ENCODE assay signal across 24 cellular contexts in the genomic region with DNA sequence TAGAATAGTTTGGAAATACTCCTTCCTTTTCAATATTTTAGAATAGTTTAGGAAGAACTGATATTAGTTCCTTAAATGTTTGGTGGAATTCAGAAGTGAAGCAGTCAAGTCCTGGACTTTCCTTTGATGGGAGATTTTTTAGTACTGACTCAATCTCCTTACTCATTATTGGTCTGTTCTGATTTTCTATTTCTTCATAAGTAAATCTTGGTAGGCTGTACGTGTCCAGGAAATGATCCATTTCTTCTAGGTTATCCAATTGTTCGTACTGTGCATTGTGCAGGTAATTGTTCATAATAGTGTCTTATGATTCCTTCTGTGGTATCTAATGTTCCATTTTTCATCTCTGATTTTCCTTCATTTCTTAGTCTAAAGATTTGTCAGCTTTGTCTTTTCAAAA.
A peak's percentile ranks its signal among the peaks of the same experiment; 100 is the strongest.
DNase-seq lines count a peak whose midpoint lies in the region; ATAC-seq, FAIRE-seq and TF ChIP-seq lines count a peak whose summit lies in the region.
"Had no signal": no experiment of that assay in that cellular context is flagged by ENCODE, and none has a peak within 500 bp of the region (broad histone marks: within the 10 kb centered on the region; RNA-seq: fewer than 3 reads in every experiment).

No MANE protein-coding gene starts in this region.

- H3K36me3 ChIP-seq in mammary epithelial cell (ENCODE audit: insufficient read depth, low read length) (no peaks in the 10 kb centered on the region), breast epithelium (no peaks in the 10 kb centered on the region), bronchial epithelial cell (ENCODE audit: control insufficient read depth, insufficient read depth, low read length) (no peaks in the 10 kb centered on the region), left lung (no peaks in the 10 kb centered on the region)
- H3K36me3 ChIP-seq: BE2C had no signal

- CTCF ChIA-PET in mammary epithelial cell (lab: Charles Lee; ENCODE audit: low non-redundant PET) = no interaction called here

- H2AFZ ChIP-seq in mammary epithelial cell (ENCODE audit: low read depth, low read length) = no peak overlapping the region
- H2AFZ ChIP-seq: GM23338 had no signal

- BruUV-seq in mammary epithelial cell (replicated peaks; lab: Mats Ljungman, UMichigan) = no TSS peak

- DNase-seq in mammary epithelial cell = peak; percentile 30
- no peak for DNase-seq in breast epithelium (ENCODE audit: low spot score in 2 of 2)
- peak; percentile 65 for DNase-seq in bronchial epithelial cell (ENCODE audit: low read depth)
- DNase-seq in kidney tubule cell (ENCODE audit: low spot score) = peak; percentile 13
- DNase-seq in activated CD8-positive, alpha-beta memory T cell treated with anti-CD3 and anti-CD28 coated beads for 24 hours = no peak
- DNase-seq in left lung = no peak
- DNase-seq: ACHN; AML-193; BE2C; CD4-positive, alpha-beta T cell; CD8-positive, alpha-beta memory T cell; DMS 273 treated with DMSO at 0.1 percent for 48 hours; DMS79; EL; GDM1; H9 had no signal

- no peak for FAIRE-seq in bronchial epithelial cell (lab: Jason Lieb, UNC)
- FAIRE-seq: A204.1, D721Med, GM12878, GM18507 had no signal

- intact Hi-C loops in mammary epithelial cell (cut with micrococcal nuclease) = no loop called here
- intact Hi-C loops in breast epithelium (cut with DNase I; ENCODE audit: low total_unique reads) = no loop called here
- intact Hi-C loops in left lung (cut with DNase I) = no loop called here

- TF ChIP-seq CTCF in mammary epithelial cell (conservative IDR thresholded peaks at IDR 0.05 in 1 of 2, IDR thresholded peaks at IDR 0.05 in 1 of 2; ENCODE audit: extremely low read depth in 1 of 2, insufficient read depth in 1 of 2, low read depth in 1 of 2, low read length in 2 of 2) = no peak
- TF ChIP-seq CTCF in breast epithelium (IDR thresholded peaks at IDR 0.05) = no peak
- no peak for TF ChIP-seq CTCF in bronchial epithelial cell (IDR thresholded peaks at IDR 0.05; ENCODE audit: insufficient read depth, low read length, severe bottlenecking)
- TF ChIP-seq CTCF in left lung (IDR thresholded peaks at IDR 0.05) = no peak

- no peak overlapping the region for H3K4me2 ChIP-seq in mammary epithelial cell (ENCODE audit: insufficient read depth, low read depth, low read length)
- H3K4me2 ChIP-seq: BLaER1 treated with 17β-estradiol and CSF1 and Interleukin-3, amounts not matched to agents 10 nM and 100 nM; GM23338 had no signal

- H3K4me3 ChIP-seq in mammary epithelial cell (replicated peaks in 1 of 3; ENCODE audit: insufficient read depth in 1 of 3, low read depth in 2 of 3, low read length in 3 of 3) = no peak overlapping the region
- H3K4me3 ChIP-seq in breast epithelium = no peak overlapping the region
- H3K4me3 ChIP-seq in bronchial epithelial cell (ENCODE audit: low read depth, low read length) = no peak overlapping the region
- no peak overlapping the region for H3K4me3 ChIP-seq in left lung
- H3K4me3 ChIP-seq: BLaER1 treated with 17β-estradiol and CSF1 and Interleukin-3, amounts not matched to agents 10 nM and 100 nM; GM12878; GM23338 had no signal

- no peaks in the 10 kb centered on the region for H4K20me1 ChIP-seq in mammary epithelial cell (ENCODE audit: insufficient read depth, low read length)

- no peaks in the 10 kb centered on the region for H3K9me3 ChIP-seq in mammary epithelial cell (replicated peaks; ENCODE audit: insufficient read depth, low read length)
- peaks cover 4 to 21% of the 10 kb centered on the region in 2 donors for H3K9me3 ChIP-seq in breast epithelium
- H3K9me3 ChIP-seq in left lung = peaks cover 6 to 28% of the 10 kb centered on the region in 2 donors
- H3K9me3 ChIP-seq: BE2C had no signal

- dilution Hi-C loops in mammary epithelial cell (cut with HindIII; ENCODE audit: low sequenced_read_pairs) = no loop called here

- no peak for TF ChIP-seq POLR2A in breast epithelium (IDR thresholded peaks at IDR 0.05)

- no peak overlapping the region for H3K9ac ChIP-seq in mammary epithelial cell (ENCODE audit: insufficient read depth, low read length)
- H3K9ac ChIP-seq: BLaER1 treated with 17β-estradiol and CSF1 and Interleukin-3, amounts not matched to agents 10 nM and 100 nM had no signal

- H3K27me3 ChIP-seq in mammary epithelial cell (ENCODE audit: insufficient read depth, low read length) = no peaks in the 10 kb centered on the region
- H3K27me3 ChIP-seq in breast epithelium = peaks cover 0 to 2% of the 10 kb centered on the region in 2 donors
- H3K27me3 ChIP-seq in bronchial epithelial cell (ENCODE audit: control insufficient read depth, insufficient read depth, low read length) = no peaks in the 10 kb centered on the region
- no peaks in the 10 kb centered on the region for H3K27me3 ChIP-seq in left lung
- H3K27me3 ChIP-seq: BE2C; BLaER1 treated with 17β-estradiol and CSF1 and Interleukin-3, amounts not matched to agents 10 nM and 100 nM had no signal

- H3K4me1 ChIP-seq in mammary epithelial cell (ENCODE audit: insufficient read depth, low read length) (no peaks in the 10 kb centered on the region), breast epithelium (no peaks in the 10 kb centered on the region), left lung (no peaks in the 10 kb centered on the region)
- H3K4me1 ChIP-seq: BE2C; BLaER1 treated with 17β-estradiol and CSF1 and Interleukin-3, amounts not matched to agents 10 nM and 100 nM had no signal

- no peaks in the 10 kb centered on the region for H3K79me2 ChIP-seq in mammary epithelial cell (ENCODE audit: insufficient read depth, low read length)

- in situ Hi-C loops in mammary epithelial cell (cut with MboI; ENCODE audit: low sequenced_read_pairs in 2 of 2) = no loop called here

- ATAC-seq in left lung = no peak
- ATAC-seq: GM12878, GM23338, HCT116 had no signal

- WGBS in mammary epithelial cell (ENCODE audit: low coverage, missing lambda C conversion rate) = 69% methylated on average over 2 of the region's 2 CpGs

- H3K27ac ChIP-seq in mammary epithelial cell (ENCODE audit: insufficient read depth, low read depth, low read length) = no peak overlapping the region
- no peak overlapping the region for H3K27ac ChIP-seq in breast epithelium
- H3K27ac ChIP-seq in left lung = no peak overlapping the region
- H3K27ac ChIP-seq: 22Rv1; BLaER1 treated with 17β-estradiol and CSF1 and Interleukin-3, amounts not matched to agents 10 nM and 100 nM had no signal

Comparison
In these comparisons a context has a peak if more than half of its experiments do, and no peak if none do; other contexts are left out.
1. DNase-seq: peak in mammary epithelial cell (single experiment), bronchial epithelial cell (single experiment) and kidney tubule cell (single experiment); none in breast epithelium (0 of 2), activated CD8-positive, alpha-beta memory T cell treated with anti-CD3 and anti-CD28 coated beads for 24 hours (single experiment) and left lung (0 of 2).